Comparison of ENCODE assay signal across 1 cellular context in the genomic region with DNA sequence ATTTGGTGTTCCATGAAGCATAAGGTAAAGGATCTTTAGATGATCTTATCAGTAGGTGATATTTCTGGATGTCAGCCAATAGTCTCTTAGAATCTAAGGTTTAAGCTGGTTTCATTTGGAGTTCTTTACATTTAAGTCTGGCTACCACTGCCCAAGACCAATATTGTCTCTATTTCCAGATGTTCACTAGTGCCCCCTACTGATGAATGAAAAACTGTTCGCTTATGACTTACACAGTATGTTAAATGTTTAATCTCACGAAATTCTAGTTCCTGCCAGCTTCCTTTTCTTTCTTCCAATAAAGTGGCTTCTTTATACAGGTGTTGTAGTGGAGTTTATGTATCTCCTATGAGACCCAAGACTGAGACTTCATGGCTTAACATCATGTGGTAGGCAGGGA.
TF ChIP-seq lines count a peak whose summit lies in the region.

No MANE protein-coding gene starts in this region.

TF ChIP-seq in H1, 55 proteins besides CTCF, POLR2A, EP300 and RAD21:
- TF ChIP-seq EGR1 (IDR thresholded peaks at IDR 0.05; ENCODE audit: borderline replicate concordance, low read depth, low read length): no peak
- TF ChIP-seq GABPA (IDR thresholded peaks at IDR 0.05; ENCODE audit: borderline replicate concordance, insufficient read depth, low read length): no peak
- TF ChIP-seq SIX5 (IDR thresholded peaks at IDR 0.05; ENCODE audit: low read depth, low read length): no peak
- TF ChIP-seq POU5F1 (IDR thresholded peaks at IDR 0.05; ENCODE audit: low read depth, low read length): no peak
- no peak for TF ChIP-seq CHD2 (IDR thresholded peaks at IDR 0.05; ENCODE audit: low read length)
- no peak for TF ChIP-seq CBX8 (IDR thresholded peaks at IDR 0.05; ENCODE audit: borderline replicate concordance, low read depth, low read length)
- no peak for TF ChIP-seq YY1 (IDR thresholded peaks at IDR 0.05; ENCODE audit: low read depth, low read length)
- no peak for TF ChIP-seq SP4 (IDR thresholded peaks at IDR 0.05; ENCODE audit: low read length)
- no peak for TF ChIP-seq ASH2L (IDR thresholded peaks at IDR 0.05; ENCODE audit: low read length)
- no peak for TF ChIP-seq SP1 (IDR thresholded peaks at IDR 0.05; ENCODE audit: low read depth, low read length)
- no peak for TF ChIP-seq KDM5A (IDR thresholded peaks at IDR 0.05; ENCODE audit: low read length)
- TF ChIP-seq, protein P1, sequence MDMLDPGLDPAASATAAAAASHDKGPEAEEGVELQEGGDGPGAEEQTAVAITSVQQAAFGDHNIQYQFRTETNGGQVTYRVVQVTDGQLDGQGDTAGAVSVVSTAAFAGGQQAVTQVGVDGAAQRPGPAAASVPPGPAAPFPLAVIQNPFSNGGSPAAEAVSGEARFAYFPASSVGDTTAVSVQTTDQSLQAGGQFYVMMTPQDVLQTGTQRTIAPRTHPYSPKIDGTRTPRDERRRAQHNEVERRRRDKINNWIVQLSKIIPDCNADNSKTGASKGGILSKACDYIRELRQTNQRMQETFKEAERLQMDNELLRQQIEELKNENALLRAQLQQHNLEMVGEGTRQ (IDR thresholded peaks at IDR 0.05; ENCODE audit: low read length): no peak
- TF ChIP-seq KDM1A (IDR thresholded peaks at IDR 0.05; ENCODE audit: borderline replicate concordance, low read length): no peak
- no peak for TF ChIP-seq MAFK (IDR thresholded peaks at IDR 0.05; ENCODE audit: low read depth, low read length)
- TF ChIP-seq SAP30 (IDR thresholded peaks at IDR 0.05; ENCODE audit: insufficient read depth, insufficient replicate concordance, low read length): no peak
- TF ChIP-seq, protein P2, sequence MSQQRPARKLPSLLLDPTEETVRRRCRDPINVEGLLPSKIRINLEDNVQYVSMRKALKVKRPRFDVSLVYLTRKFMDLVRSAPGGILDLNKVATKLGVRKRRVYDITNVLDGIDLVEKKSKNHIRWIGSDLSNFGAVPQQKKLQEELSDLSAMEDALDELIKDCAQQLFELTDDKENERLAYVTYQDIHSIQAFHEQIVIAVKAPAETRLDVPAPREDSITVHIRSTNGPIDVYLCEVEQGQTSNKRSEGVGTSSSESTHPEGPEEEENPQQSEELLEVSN (IDR thresholded peaks at IDR 0.05): no peak
